In genomic region chr4:93879919-93880318, GRCh38 we compare ENCODE assay signal across 20 cellular contexts. TPM values are rescaled to one million over a fixed set of nuclear protein-coding genes. Genes with fewer than 3 reads are reported as not detected.
DNase-seq lines count a peak whose midpoint lies in the region; ATAC-seq, FAIRE-seq and TF ChIP-seq lines count a peak whose summit lies in the region.
"Had no signal": no experiment of that assay in that cellular context is flagged by ENCODE, and none has a peak within 500 bp of the region (broad histone marks: within the 10 kb centered on the region; RNA-seq: fewer than 3 reads in every experiment).

No MANE protein-coding gene starts in this region.

- no peak overlapping the region for H2BK120ac ChIP-seq in H1 (replicated peaks; ENCODE audit: low read depth, low read length)

- no peak overlapping the region for H3K4me2 ChIP-seq in H1 (ENCODE audit: insufficient read depth in 1 of 2, low read depth in 2 of 2, low read length in 2 of 2)

- H2BK5ac ChIP-seq in H1 (ENCODE audit: low read depth, low read length) = no peak overlapping the region

- H2AFZ ChIP-seq in H1 (ENCODE audit: low read length) = peak overlapping the region; percentile 8; the same call in 1 of the 2 replicates

- no peak overlapping the region for H3K4me3 ChIP-seq in H1 (ENCODE audit: extremely low read depth in 1 of 4, insufficient read depth in 2 of 4, low read depth in 3 of 4, low read length in 4 of 4)
- H3K4me3 ChIP-seq: uterus had no signal

- no peak overlapping the region for H3K9ac ChIP-seq in H1 (replicated peaks in 1 of 4; ENCODE audit: extremely low read depth in 1 of 4, low read depth in 3 of 4, low read length in 3 of 4)

- H2AK5ac ChIP-seq in H1 (ENCODE audit: low read depth, low read length) = no peak overlapping the region

- no peak for TF ChIP-seq POLR2A in H1 (IDR thresholded peaks at IDR 0.05; ENCODE audit: control extremely low read depth in 1 of 2, low read depth in 2 of 2, low read length in 2 of 2)

- no peak overlapping the region for H4K91ac ChIP-seq in H1 (replicated peaks; ENCODE audit: insufficient read length, low read length)

- H3K18ac ChIP-seq in H1 (ENCODE audit: extremely low read depth, low read length) = no peak overlapping the region

- H2BK12ac ChIP-seq in H1 (ENCODE audit: low read depth, low read length) = no peak overlapping the region

- H4K20me1 ChIP-seq in H1 (replicated peaks in 1 of 2; ENCODE audit: control insufficient read depth in 1 of 2, insufficient read depth in 2 of 2, low read length in 2 of 2) = no peaks in the 10 kb centered on the region

- TF ChIP-seq EP300 in H1 (IDR thresholded peaks at IDR 0.05; ENCODE audit: borderline replicate concordance in 1 of 2, low read depth in 2 of 2, low read length in 2 of 2) = no peak

- ATAC-seq in GM19025 (IDR thresholded peaks at IDR 0.05; ENCODE audit: low read depth, unreplicated experiment) (peak; percentile 90), GM21723 (IDR thresholded peaks at IDR 0.05; ENCODE audit: unreplicated experiment) (peak; percentile 79), HG03064 (IDR thresholded peaks at IDR 0.05; ENCODE audit: low read depth, unreplicated experiment) (peak; percentile 86), left cardiac atrium (no peak)
- ATAC-seq in activated CD4-positive, CD25-positive, alpha-beta regulatory T cell treated with anti-CD3 and anti-CD28 coated beads, Interleukin-2, amount 50 U/mL, for 24 hours = no peak
- ATAC-seq: Panc1; stimulated activated naive CD8-positive, alpha-beta T cell treated with anti-CD3 and anti-CD28 coated beads, Interleukin-15, Interleukin-2, amounts not matched to agents 100 U/mL and 50 U/mL, for 24 hours had no signal

- POLR2A ChIA-PET in H1 (lab: Charles Lee; ENCODE audit: partially characterized antibody) = no interaction called here

- no peak overlapping the region for H3K23ac ChIP-seq in H1 (ENCODE audit: insufficient read length)

- no peak overlapping the region for H4K5ac ChIP-seq in H1 (ENCODE audit: insufficient read length, low read depth, low read length)

- H3K56ac ChIP-seq in H1 (replicated peaks; ENCODE audit: insufficient read length, low read depth, low read length) = no peak overlapping the region

- H2BK15ac ChIP-seq in H1 (ENCODE audit: low read length) = no peak overlapping the region

- no peak overlapping the region for H3K4ac ChIP-seq in H1 (replicated peaks; ENCODE audit: insufficient read length, low read depth, low read length)

- FAIRE-seq in H1 (lab: Jason Lieb, UNC) = no peak

- no peaks in the 10 kb centered on the region for H3K9me3 ChIP-seq in H1 (ENCODE audit: insufficient read depth in 2 of 2, low read depth in 1 of 2, low read length in 1 of 2)
- H3K9me3 ChIP-seq: uterus had no signal

- intact Hi-C loops in left cardiac atrium (cut with DNase I) = no loop called here

- no peaks in the 10 kb centered on the region for H3K4me1 ChIP-seq in H1 (replicated peaks in 1 of 4; ENCODE audit: control insufficient read depth in 3 of 4, insufficient read depth in 4 of 4, low read length in 3 of 4)
- H3K4me1 ChIP-seq: uterus had no signal

- H3K23me2 ChIP-seq in H1 (ENCODE audit: low read depth, low read length) = no peaks in the 10 kb centered on the region

- H3K27me3 ChIP-seq in H1 (replicated peaks in 1 of 4; ENCODE audit: control insufficient read depth in 3 of 4, extremely low read depth in 1 of 4, insufficient read depth in 3 of 4, low read length in 3 of 4) = no peaks in the 10 kb centered on the region
- H3K27me3 ChIP-seq: uterus had no signal

- CTCF ChIA-PET in H1 (lab: Charles Lee; ENCODE audit: partially characterized antibody) = interaction anchor here (0.7 kb wide), 1 partner anchor 23 kb away, joined by 3 read pairs; no protein-coding TSS in a partner anchor

- no peaks in the 10 kb centered on the region for H3K36me3 ChIP-seq in H1 (ENCODE audit: control insufficient read depth in 2 of 4, insufficient read depth in 4 of 4, low read length in 3 of 4)
- H3K36me3 ChIP-seq: uterus had no signal

- TF ChIP-seq CTCF in H1 (IDR thresholded peaks at IDR 0.05; ENCODE audit: control extremely low read depth in 1 of 3, insufficient read depth in 1 of 3, low read depth in 1 of 3, low read length in 3 of 3) = no peak

- no peaks in the 10 kb centered on the region for H3K79me2 ChIP-seq in H1 (ENCODE audit: control insufficient read depth in 1 of 2, insufficient read depth in 2 of 2, low read length in 2 of 2)

- no peak overlapping the region for H4K8ac ChIP-seq in H1 (ENCODE audit: extremely low read depth, insufficient read depth, low read length)

- H2BK20ac ChIP-seq in H1 (ENCODE audit: low read length) = no peak overlapping the region

- whole genome bisulfite sequencing in H1 (ENCODE audit: extremely low coverage in 1 of 2, insufficient coverage in 1 of 2, insufficient read length in 1 of 2, insufficient replicate concordance in 2 of 2, low coverage in 1 of 2, low lambda C conversion rate in 2 of 2, missing lambda C conversion rate in 1 of 2), 2 experiments = 85 to 100% methylated on average over 1 to 4 of the region's 4 CpGs

- H3K27ac ChIP-seq in H1 (ENCODE audit: low read depth, low read length) = no peak overlapping the region
- H3K27ac ChIP-seq: uterus had no signal

- no peak overlapping the region for H3K14ac ChIP-seq in H1 (ENCODE audit: insufficient read length)

- no peak for TF ChIP-seq RAD21 in H1 (IDR thresholded peaks at IDR 0.05 in 1 of 2, conservative IDR thresholded peaks at IDR 0.05 in 1 of 2; ENCODE audit: low read depth in 2 of 2, low read length in 2 of 2)

- no peak for DNase-seq in H1 (ENCODE audit: low read depth in 1 of 2, low spot score in 2 of 2)
- no peak for DNase-seq in left cardiac atrium
- DNase-seq in stimulated activated CD4-positive, alpha-beta T cell treated with anti-CD3 and anti-CD28 coated beads, Interleukin-2, amount 100 ng/mL, for 24 hours = no peak
- DNase-seq: activated B cell treated with CpG ODN at 0.5 μM for 24 hours; islet precursor cell; NCI-H1930; NCI-H526 treated with DMSO at 0.1 percent for 48 hours; nucleus accumbens; stimulated activated CD4-positive, alpha-beta T cell treated with anti-CD3 and anti-CD28 coated beads, Interleukin-4, amount 100 ng/mL, for 4 hours; stimulated activated naive CD8-positive, alpha-beta T cell treated with anti-CD3 and anti-CD28 coated beads, Interleukin-15, Interleukin-2, amounts not matched to agents 100 U/mL and 50 U/mL, for 24 hours; SW 1271; uterus had no signal

- H3K79me1 ChIP-seq in H1 (ENCODE audit: low read depth, low read length) = no peaks in the 10 kb centered on the region

TF ChIP-seq in H1, 55 proteins besides CTCF, POLR2A, EP300 and RAD21:
- TF ChIP-seq RNF2 (IDR thresholded peaks at IDR 0.05; ENCODE audit: borderline replicate concordance, low read depth, low read length, missing control alignments, poor library complexity, severe bottlenecking) (no peak), CTBP2 (IDR thresholded peaks at IDR 0.05; ENCODE audit: borderline replicate concordance, insufficient read depth, insufficient read length, low read length) (no peak), TCF12 (IDR thresholded peaks at IDR 0.05; ENCODE audit: low read depth, low read length) (no peak), MAFK (IDR thresholded peaks at IDR 0.05; ENCODE audit: low read depth, low read length) (no peak)

RNA-seq across cellular contexts. Expression of gene ATOH1, which starts 51.4 kb away (rescaled TPM):
- 0.61 and 0.76 TPM in 2 replicates for total RNA-seq in H1 (2021; fragmentation: NEBNext Ultra II Directional; extraction: Animal tissue kit (Norgen Biotek cat#: 25700))
- polyA plus RNA-seq in H1 (2011; rRNA removed) = 0.12 and 0.28 TPM in 2 replicates
- 0.23 TPM for polyA plus RNA-seq in H1 (2011; cell fraction: cytosol; rRNA removed)
- 0.34 TPM for polyA plus RNA-seq in H1 (2011; cell fraction: nucleus; rRNA removed)
- 0.14 to 0.31 TPM (median 0.19 TPM) in 4 replicates for polyA plus RNA-seq in H1 (2012, experiment 1 of 2)
- 0.31 TPM for polyA plus RNA-seq in H1 (2012, experiment 2 of 2)
- polyA plus RNA-seq in H1 (2013, experiment 1 of 2) = 0.55 TPM
- polyA plus RNA-seq in H1 (2013, experiment 2 of 2) = 0.52 TPM
- 0.15 and 0.16 TPM in 2 replicates for polyA minus RNA-seq in H1 (2011; rRNA and poly(A)+ RNA removed)
- not detected for polyA minus RNA-seq in H1 (2011; cell fraction: cytosol; rRNA and poly(A)+ RNA removed)
- polyA minus RNA-seq in H1 (2011; cell fraction: nucleus; rRNA and poly(A)+ RNA removed) = 0.70 TPM
- total RNA-seq in left cardiac atrium = not detected
- total RNA-seq: activated B cell treated with CpG ODN at 0.5 μM for 24 hours, LHCN-M2, mesothelial cell of epicardium had no signal
- polyA plus RNA-seq: BJ had no signal

Comparison
In these comparisons a context has a peak if more than half of its experiments do, and no peak if none do; other contexts are left out.
1. ATAC-seq: peak in GM19025 (single experiment), GM21723 (single experiment) and HG03064 (single experiment); none in left cardiac atrium (0 of 2) and activated CD4-positive, CD25-positive, alpha-beta regulatory T cell treated with anti-CD3 and anti-CD28 coated beads, Interleukin-2, amount 50 U/mL, for 24 hours (0 of 2).